ENCODE assay signal across 8 cellular contexts in genomic region chr3:86774082-86774691, GRCh38.
A peak's percentile ranks its signal among the peaks of the same experiment; 100 is the strongest.
DNase-seq lines count a peak whose midpoint lies in the region; ATAC-seq and TF ChIP-seq lines count a peak whose summit lies in the region.

No MANE protein-coding gene starts in this region.

- no peak overlapping the region for H2AFZ ChIP-seq in SU-DHL-6 (ENCODE audit: low read depth, low read length, severe bottlenecking)

- no peak overlapping the region for H3K4me2 ChIP-seq in SU-DHL-6 (ENCODE audit: low read depth, low read length, poor library complexity, severe bottlenecking)

- H3K27me3 ChIP-seq in SU-DHL-6 (ENCODE audit: low read length), result no peaks in the 10 kb centered on the region

- no peak overlapping the region for H3K4me3 ChIP-seq in LNCaP clone FGC (ENCODE audit: low read depth, low read length)
- no peak overlapping the region for H3K4me3 ChIP-seq in SU-DHL-6 (ENCODE audit: insufficient read depth, low read length, poor library complexity, severe bottlenecking)

- in situ Hi-C loops in G401 (cut with HindIII; ENCODE audit: low sequenced_read_pairs), result no loop called here

- H4K20me1 ChIP-seq in SU-DHL-6 (ENCODE audit: low read depth, low read length), result no peaks in the 10 kb centered on the region

- no peak overlapping the region for H3K27ac ChIP-seq in SU-DHL-6 (ENCODE audit: low read depth, low read length)

- H3K9ac ChIP-seq in SU-DHL-6 (ENCODE audit: low read length), result no peak overlapping the region

- no peaks in the 10 kb centered on the region for H3F3A ChIP-seq in SU-DHL-6 (ENCODE audit: insufficient read depth)

- no peak for ATAC-seq in GM18502 (IDR thresholded peaks at IDR 0.05; ENCODE audit: poor library complexity, unreplicated experiment)
- no peak for ATAC-seq in HG02970 (IDR thresholded peaks at IDR 0.05; ENCODE audit: low FRiP score, unreplicated experiment)

- H3K79me2 ChIP-seq in SU-DHL-6 (ENCODE audit: insufficient read depth, low read length), result no peaks in the 10 kb centered on the region

- H3K9me3 ChIP-seq in SU-DHL-6 (ENCODE audit: insufficient read depth, low read length), result no peaks in the 10 kb centered on the region

- TF ChIP-seq CTCF in LNCaP clone FGC (IDR thresholded peaks at IDR 0.05; ENCODE audit: control insufficient read depth, extremely low read depth, insufficient read depth) (peak; percentile 43), SU-DHL-6 (IDR thresholded peaks at IDR 0.05; ENCODE audit: insufficient read depth, low read length, poor library complexity, severe bottlenecking) (peak; percentile 48)

- DNase-seq in G401 (ENCODE audit: low spot score) (peak; percentile 11), LNCaP clone FGC (ENCODE audit: low read depth) (peak; percentile 17), iris pigment epithelial cell (ENCODE audit: low read depth) (peak; percentile 51), D341Med (ENCODE audit: low spot score) (no peak)
- no peak for DNase-seq in stimulated activated CD4-positive, alpha-beta T cell treated with anti-CD3 and anti-CD28 coated beads, Interleukin-15, amount 100 ng/mL, for 24 hours

- no peaks in the 10 kb centered on the region for H3K36me3 ChIP-seq in SU-DHL-6 (ENCODE audit: low read length)

- H3K9me2 ChIP-seq in SU-DHL-6 (replicated peaks; ENCODE audit: insufficient read depth, low read length), result no peaks in the 10 kb centered on the region

Comparison
In these comparisons a context has a peak if more than half of its experiments do, and no peak if none do; other contexts are left out.
1. DNase-seq: peak in G401 (single experiment), LNCaP clone FGC (single experiment) and iris pigment epithelial cell (single experiment); none in D341Med (single experiment) and stimulated activated CD4-positive, alpha-beta T cell treated with anti-CD3 and anti-CD28 coated beads, Interleukin-15, amount 100 ng/mL, for 24 hours (single experiment).